ENCODE assay signal across 20 cellular contexts in the genomic region with DNA sequence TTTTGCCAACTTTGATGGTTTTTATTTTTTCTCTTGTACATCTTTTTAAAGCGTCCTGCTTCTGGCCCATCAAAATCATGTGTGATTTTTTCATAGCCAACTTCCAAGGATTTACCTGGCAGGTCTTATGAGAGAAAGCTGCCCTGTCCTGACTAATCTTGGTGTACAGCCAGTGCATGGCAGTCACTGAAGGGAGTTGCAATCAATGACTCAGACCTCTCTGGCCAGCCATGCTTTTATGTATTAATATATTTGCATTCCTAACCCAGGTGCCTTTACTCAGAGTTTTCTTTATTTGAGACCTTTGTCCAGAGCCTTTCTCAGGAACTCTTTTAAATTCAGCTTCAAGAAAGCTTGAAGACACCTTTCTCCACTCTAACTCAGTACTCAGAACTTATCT.
DNase-seq lines count a peak whose midpoint lies in the region; ATAC-seq and TF ChIP-seq lines count a peak whose summit lies in the region.
"Had no signal": no experiment of that assay in that cellular context is flagged by ENCODE, and none has a peak within 500 bp of the region (broad histone marks: within the 10 kb centered on the region; RNA-seq: fewer than 3 reads in every experiment).

No MANE protein-coding gene starts in this region.

- peaks cover 0 to 4% of the 10 kb centered on the region in 2 donors for H3K36me3 Mint-ChIP-seq in stimulated activated naive B cell treated with anti-CD40 and anti-IgM and Interleukin-4, amounts not matched to agents 10 μg/mL and 1 μg/mL and 100 μg/mL, for 72 hours
- no peaks in the 10 kb centered on the region for H3K36me3 Mint-ChIP-seq in HFFc6 (ENCODE audit: low read depth)

- peak; percentile 42 to 54 for ATAC-seq in stimulated activated naive B cell treated with anti-CD40 and anti-IgM and Interleukin-4, amounts not matched to agents 10 μg/mL and 1 μg/mL and 100 μg/mL, for 72 hours (replicated peaks)
- no peak for ATAC-seq in HG03469 (IDR thresholded peaks at IDR 0.05; ENCODE audit: unreplicated experiment)
- ATAC-seq: GM12878, GM23338 had no signal

- H3K4me3 Mint-ChIP-seq in stimulated activated naive B cell treated with anti-CD40 and anti-IgM and Interleukin-4, amounts not matched to agents 10 μg/mL and 1 μg/mL and 100 μg/mL, for 72 hours: no peak overlapping the region
- H3K4me3 Mint-ChIP-seq in HFFc6: no peak overlapping the region
- H3K4me3 Mint-ChIP-seq: GM23338 had no signal

- H3K4me1 Mint-ChIP-seq in stimulated activated naive B cell treated with anti-CD40 and anti-IgM and Interleukin-4, amounts not matched to agents 10 μg/mL and 1 μg/mL and 100 μg/mL, for 72 hours: peaks cover 0 to 4% of the 10 kb centered on the region in 2 donors
- no peaks in the 10 kb centered on the region for H3K4me1 Mint-ChIP-seq in HFFc6 (ENCODE audit: low read depth)
- H3K4me1 Mint-ChIP-seq: GM23338 had no signal

- H3K27me3 Mint-ChIP-seq in stimulated activated naive B cell treated with anti-CD40 and anti-IgM and Interleukin-4, amounts not matched to agents 10 μg/mL and 1 μg/mL and 100 μg/mL, for 72 hours: no peaks in the 10 kb centered on the region
- no peaks in the 10 kb centered on the region for H3K27me3 Mint-ChIP-seq in HFFc6 (ENCODE audit: insufficient read depth)

- no peak overlapping the region for H3K27ac Mint-ChIP-seq in stimulated activated naive B cell treated with anti-CD40 and anti-IgM and Interleukin-4, amounts not matched to agents 10 μg/mL and 1 μg/mL and 100 μg/mL, for 72 hours
- H3K27ac Mint-ChIP-seq in HFFc6: no peak overlapping the region
- H3K27ac Mint-ChIP-seq: GM23338 had no signal

- H3K9me3 Mint-ChIP-seq in stimulated activated naive B cell treated with anti-CD40 and anti-IgM and Interleukin-4, amounts not matched to agents 10 μg/mL and 1 μg/mL and 100 μg/mL, for 72 hours: peaks cover 4 to 6% of the 10 kb centered on the region in 2 donors
- H3K9me3 Mint-ChIP-seq in HFFc6: peaks cover 17% of the 10 kb centered on the region; the same call in 1 of the 2 replicates
- H3K9me3 Mint-ChIP-seq: GM23338 had no signal

- TF ChIP-seq CTCF in epithelial cell of esophagus (IDR thresholded peaks at IDR 0.05; ENCODE audit: insufficient read depth, low read depth, low read length, missing control alignments) (no peak), HFFc6 (IDR thresholded peaks at IDR 0.05) (no peak)

- H3K4me3 ChIP-seq in epithelial cell of esophagus (ENCODE audit: low read length): no peak overlapping the region
- H3K4me3 ChIP-seq: GM12878, GM23338, HAP-1, Peyer's patch, SJCRH30 had no signal

- peak; percentile 6 for DNase-seq in HCEC 1CT
- DNase-seq in M059J (ENCODE audit: low read depth): peak; percentile 27
- peak; percentile 37 for DNase-seq in epithelial cell of esophagus (ENCODE audit: low read depth)
- no peak for DNase-seq in stimulated activated naive B cell treated with anti-CD40 and anti-IgM and Interleukin-4, amounts not matched to agents 10 μg/mL and 1 μg/mL and 100 μg/mL, for 72 hours
- DNase-seq in NCI-H1436 treated with DMSO at 0.1 percent for 48 hours (lab: John Stamatoyannopoulos, UW): no peak
- no peak for DNase-seq in HFFc6
- DNase-seq: BE2C; DMS79; NCI-H1105; NCI-H2029 treated with DMSO at 0.1 percent for 48 hours; NCI-H345; NCI-H524; NCI-H774; NK-92 treated with Interleukin-12 subunit alpha and Interleukin-12 subunit beta, amount 100 ng/mL, for 24 hours; Peyer's patch; SJCRH30 had no signal

Comparison
In these comparisons a context has a peak if more than half of its experiments do, and no peak if none do; other contexts are left out.
1. DNase-seq: peak in HCEC 1CT (single experiment), M059J (single experiment) and epithelial cell of esophagus (single experiment); none in stimulated activated naive B cell treated with anti-CD40 and anti-IgM and Interleukin-4, amounts not matched to agents 10 μg/mL and 1 μg/mL and 100 μg/mL, for 72 hours (single experiment), NCI-H1436 treated with DMSO at 0.1 percent for 48 hours (single experiment) and HFFc6 (single experiment).